In the genomic region with DNA sequence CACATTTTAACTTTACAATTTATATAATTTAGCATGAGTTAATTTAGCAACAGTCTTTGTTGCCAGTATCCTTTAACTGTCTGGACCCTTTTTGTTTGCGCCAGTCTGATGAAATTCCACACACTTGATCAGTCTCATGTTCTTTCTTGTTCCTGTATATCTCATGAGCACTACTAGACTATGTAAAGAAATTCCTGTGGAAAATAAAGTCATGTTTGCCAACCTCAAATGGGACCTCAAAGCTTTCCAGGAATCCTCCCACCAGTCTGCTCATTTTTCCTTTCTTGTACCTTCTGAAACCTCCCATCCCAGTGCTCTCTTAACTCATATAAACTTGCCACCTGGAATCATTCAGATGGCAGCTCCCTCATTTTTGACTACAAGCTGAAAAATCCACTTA, we compare ENCODE assay signal across 11 cellular contexts. TPM values are rescaled to one million over a fixed set of nuclear protein-coding genes. Genes with fewer than 3 reads are reported as not detected.
DNase-seq lines count a peak whose midpoint lies in the region; ATAC-seq and TF ChIP-seq lines count a peak whose summit lies in the region.
"Had no signal": no experiment of that assay in that cellular context is flagged by ENCODE, and none has a peak within 500 bp of the region (broad histone marks: within the 10 kb centered on the region; RNA-seq: fewer than 3 reads in every experiment).

No MANE protein-coding gene starts in this region.

- H3F3A ChIP-seq in Loucy (ENCODE audit: low read depth), result no peaks in the 10 kb centered on the region

- H3K9ac ChIP-seq in Loucy (ENCODE audit: low read depth, low read length, poor library complexity, severe bottlenecking), result no peak overlapping the region

- intact Hi-C loops in uterus (cut with DNase I; ENCODE audit: low total_unique reads), result no loop called here

- DNase-seq in EH (ENCODE audit: low read depth), result peak; percentile 18
- DNase-seq in astrocyte of the spinal cord (ENCODE audit: low read depth, low spot score), result peak; percentile 66
- no peak for DNase-seq in mesothelial cell of epicardium (ENCODE audit: low spot score in 2 of 2, unreplicated experiment in 2 of 2)
- no peak for DNase-seq in NCI-H1105 treated with DMSO at 0.1 percent for 48 hours (lab: John Stamatoyannopoulos, UW)
- no peak for DNase-seq in uterus
- DNase-seq: NCI-H1105 had no signal

- H3K27me3 Mint-ChIP-seq in mesothelial cell of epicardium (ENCODE audit: low read depth), result no peaks in the 10 kb centered on the region
- H3K27me3 Mint-ChIP-seq: CD4-positive, CD25-positive, alpha-beta regulatory T cell; naive thymus-derived CD8-positive, alpha-beta T cell had no signal

- no peak overlapping the region for H2AFZ ChIP-seq in Loucy (ENCODE audit: low read length)

- peaks cover 4% of the 10 kb centered on the region for H4K20me1 ChIP-seq in Loucy (ENCODE audit: insufficient read depth, low read length, poor library complexity, severe bottlenecking)

- no peaks in the 10 kb centered on the region for H3K9me3 ChIP-seq in Loucy (ENCODE audit: insufficient read depth, low read depth, low read length)
- no peaks in the 10 kb centered on the region for H3K9me3 ChIP-seq in uterus

- peaks cover 54% of the 10 kb centered on the region for H3K4me1 Mint-ChIP-seq in mesothelial cell of epicardium

- H3K27ac ChIP-seq in uterus, result no peak overlapping the region

- H3K4me1 ChIP-seq in Loucy (ENCODE audit: insufficient read depth, low read length, poor library complexity, severe bottlenecking), result peaks cover 6% of the 10 kb centered on the region
- no peaks in the 10 kb centered on the region for H3K4me1 ChIP-seq in uterus

- TF ChIP-seq CTCF in Loucy (conservative IDR thresholded peaks at IDR 0.05; ENCODE audit: low read length), result no peak
- TF ChIP-seq CTCF in astrocyte of the spinal cord (IDR thresholded peaks at IDR 0.05; ENCODE audit: low read depth, low read length), result no peak
- TF ChIP-seq CTCF in mesothelial cell of epicardium (IDR thresholded peaks at IDR 0.05; ENCODE audit: unreplicated experiment), result no peak
- no peak for TF ChIP-seq CTCF in uterus (IDR thresholded peaks at IDR 0.05)

- H3K9me3 Mint-ChIP-seq in mesothelial cell of epicardium, result no peaks in the 10 kb centered on the region
- H3K9me3 Mint-ChIP-seq: CD4-positive, CD25-positive, alpha-beta regulatory T cell; naive thymus-derived CD8-positive, alpha-beta T cell had no signal

- no peak overlapping the region for H3K4me3 Mint-ChIP-seq in mesothelial cell of epicardium

- in situ Hi-C loops in astrocyte of the spinal cord (cut with HindIII; ENCODE audit: low sequenced_read_pairs), result no loop called here

- H3K79me2 ChIP-seq in Loucy (ENCODE audit: insufficient read depth, low read length), result peaks cover 55% of the 10 kb centered on the region

- peak overlapping the region; percentile 78 for H3K27ac Mint-ChIP-seq in mesothelial cell of epicardium

- no peak for TF ChIP-seq POLR2A in uterus (IDR thresholded peaks at IDR 0.05)

- no peaks in the 10 kb centered on the region for H3K36me3 Mint-ChIP-seq in mesothelial cell of epicardium

- H3K4me2 ChIP-seq in Loucy (ENCODE audit: low read depth, low read length, poor library complexity, severe bottlenecking), result peak overlapping the region; percentile 40

- H3K27me3 ChIP-seq in Loucy (ENCODE audit: insufficient read depth, low read length, poor library complexity, severe bottlenecking) (no peaks in the 10 kb centered on the region), uterus (no peaks in the 10 kb centered on the region)

- H3K9me2 ChIP-seq in Loucy (replicated peaks; ENCODE audit: low read depth, low read length), result no peaks in the 10 kb centered on the region

- H3K4me3 ChIP-seq in Loucy (ENCODE audit: low read length, poor library complexity, severe bottlenecking) (no peak overlapping the region), astrocyte of the spinal cord (ENCODE audit: low read depth, low read length) (no peak overlapping the region), uterus (no peak overlapping the region)

- H3K36me3 ChIP-seq in Loucy (ENCODE audit: insufficient read depth, low read length), result no peaks in the 10 kb centered on the region
- no peaks in the 10 kb centered on the region for H3K36me3 ChIP-seq in uterus

- ATAC-seq in GM19351 (IDR thresholded peaks at IDR 0.05; ENCODE audit: unreplicated experiment) (no peak), GM21447 (IDR thresholded peaks at IDR 0.05; ENCODE audit: unreplicated experiment) (no peak)

RNA-seq across cellular contexts. Expression of gene DMXL1, which starts 8.0 kb away (rescaled TPM):
- total RNA-seq in mesothelial cell of epicardium (68.6 to 75.2 TPM (median 74.9 TPM) in 3 replicates), uterus (100 to 1,000 TPM in 1 of 4 donors, 10 to 100 TPM in 3; 24.4 to 119 (median 56.1) TPM)

Comparison
In these comparisons a context has a peak if more than half of its experiments do, and no peak if none do; other contexts are left out.
1. DNase-seq: peak in EH (single experiment) and astrocyte of the spinal cord (single experiment); none in mesothelial cell of epicardium (0 of 2), NCI-H1105 treated with DMSO at 0.1 percent for 48 hours (single experiment) and uterus (0 of 2).